34 cellular contexts compared by ENCODE assay signal in the genomic region with DNA sequence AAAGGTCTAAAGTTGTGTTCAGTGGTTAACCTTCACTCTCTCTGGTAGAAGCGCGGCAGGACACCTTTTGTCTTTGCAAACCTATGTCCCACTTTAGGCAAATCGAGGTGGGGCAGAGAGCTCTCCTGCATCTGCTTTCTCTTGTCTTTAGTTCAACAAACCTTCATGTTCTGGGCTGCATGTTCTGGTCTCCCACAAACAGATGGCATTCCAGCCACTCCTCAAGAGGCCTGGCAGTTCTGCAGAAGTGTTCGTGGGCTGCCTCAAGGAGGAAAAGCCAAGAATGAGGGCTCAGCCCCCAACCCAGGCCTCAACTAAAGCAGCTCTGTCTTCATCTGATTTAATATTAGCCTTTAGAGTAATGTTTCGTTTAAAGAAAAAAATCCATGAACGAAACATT.
"Had no signal": no experiment of that assay in that cellular context is flagged by ENCODE, and none has a peak within 500 bp of the region (broad histone marks: within the 10 kb centered on the region; RNA-seq: fewer than 3 reads in every experiment).

No MANE protein-coding gene starts in this region.

- H3K9me3 ChIP-seq: adrenal gland, ascending aorta, body of pancreas had no signal

- FAIRE-seq: astrocyte, bronchial epithelial cell had no signal

- H3K4me1 ChIP-seq: adrenal gland, ascending aorta, body of pancreas, breast epithelium had no signal

- H3K4me3 ChIP-seq: adrenal gland, ascending aorta, body of pancreas, breast epithelium, cardiac muscle cell had no signal

- H3K36me3 ChIP-seq: adrenal gland, ascending aorta, brain microvascular endothelial cell, breast epithelium, cardiac muscle cell had no signal

- DNase-seq: activated effector memory CD4-positive, alpha-beta T cell treated with anti-CD3 and anti-CD28 coated beads, Interleukin-2, amount 50 U/mL, for 16 hours; activated effector memory CD4-positive, alpha-beta T cell treated with Interleukin-2 at 50 U/mL for 16 hours; activated gamma-delta T cell; activated gamma-delta T cell treated with Interleukin-2 at 50 U/mL for 16 hours; activated naive CD4-positive, alpha-beta T cell; activated naive CD4-positive, alpha-beta T cell treated with anti-CD3 and anti-CD28 coated beads for 36 hours; activated naive CD4-positive, alpha-beta T cell treated with anti-CD3 and anti-CD28 coated beads, Interleukin-2, amount 10 ng/mL, durations not matched to agents 7 days and 5 days; activated naive CD4-positive, alpha-beta T cell treated with anti-CD3 and anti-CD28 coated beads, Interleukin-2, amount 50 U/mL, for 16 hours; activated naive CD4-positive, alpha-beta T cell treated with Interleukin-2 at 50 U/mL for 16 hours; activated naive CD8-positive, alpha-beta T cell treated with anti-CD3 and anti-CD28 coated beads for 36 hours; activated naive CD8-positive, alpha-beta T cell treated with anti-CD3 and anti-CD28 coated beads, Interleukin-2, amount 10 ng/mL, durations not matched to agents 7 days and 5 days; activated naive CD8-positive, alpha-beta T cell treated with anti-CD3 and anti-CD28 coated beads, Interleukin-2, amount 50 U/mL, for 24 hours; activated T-cell treated with anti-CD3 and anti-CD28 coated beads, Interleukin-2, amount 50 U/mL, for 1 hour; activated T-cell treated with anti-CD3 and anti-CD28 coated beads, Interleukin-2, amount 50 U/mL, for 24 hours; activated T-cell treated with anti-CD3 and anti-CD28 coated beads, Interleukin-2, amount 50 U/mL, for 4 hours; activated T-cell treated with anti-CD3 and anti-CD28 coated beads, Interleukin-2, amount 50 U/mL, for 48 hours; activated T-cell treated with anti-CD3 and anti-CD28 coated beads, Interleukin-2, amount 50 U/mL, for 72 hours; adrenal gland; amniotic stem cell; amygdala; anterior cingulate cortex; aorta; body of pancreas; brain microvascular endothelial cell; caudate nucleus; central memory CD4-positive, alpha-beta T cell; cerebellar nuclear complex had no signal

- H3K27ac ChIP-seq: adrenal gland, ascending aorta, body of pancreas, brain microvascular endothelial cell, breast epithelium, cardiac muscle cell had no signal

- H3K27me3 ChIP-seq: adrenal gland, ascending aorta, body of pancreas, brain microvascular endothelial cell, breast epithelium, cardiac muscle cell had no signal

- ATAC-seq: activated naive CD4-positive, alpha-beta T cell treated with anti-CD3 and anti-CD28 coated beads, Interleukin-2, amount 50 U/mL, for 72 hours; activated naive CD8-positive, alpha-beta T cell treated with anti-CD3 and anti-CD28 coated beads, Interleukin-2, amount 50 U/mL, for 24 hours; activated T-cell treated with anti-CD3 and anti-CD28 coated beads, Interleukin-2, amount 50 U/mL, for 4 hours; activated T-cell treated with anti-CD3 and anti-CD28 coated beads, Interleukin-2, amount 50 U/mL, for 72 hours; activated T-helper 17 cell treated with anti-CD3 and anti-CD28 coated beads, Interleukin-2, amount 50 U/mL, for 72 hours; body of pancreas had no signal
